ENCODE assay signal across 8 cellular contexts in genomic region chr1:227946624-227947424, GRCh38. TPM values are rescaled to one million over a fixed set of nuclear protein-coding genes. Genes with fewer than 3 reads are reported as not detected.
DNase-seq lines count a peak whose midpoint lies in the region; ATAC-seq and TF ChIP-seq lines count a peak whose summit lies in the region.

No MANE protein-coding gene starts in this region.

- H3K9me3 Mint-ChIP-seq in activated CD4-positive, alpha-beta memory T cell treated with anti-CD3 and anti-CD28 coated beads, Interleukin-2, amount 10 ng/mL, durations not matched to agents 7 days and 5 days: no peaks in the 10 kb centered on the region
- H3K9me3 Mint-ChIP-seq in memory B cell: no peaks in the 10 kb centered on the region

- H3K79me2 ChIP-seq in HCT116 (ENCODE audit: insufficient read depth, low read length): peaks cover 23% of the 10 kb centered on the region; the same call in 1 of the 2 replicates

- peaks cover 19 to 36% of the 10 kb centered on the region in 2 experiments for H3K4me1 ChIP-seq in HCT116 (ENCODE audit: control insufficient read depth in 1 of 2, insufficient read depth in 2 of 2, low read length in 2 of 2)
- H3K4me1 ChIP-seq in endocrine pancreas (ENCODE audit: control insufficient read depth, insufficient read depth, low read length): no peaks in the 10 kb centered on the region

- H3K36me3 ChIP-seq in HCT116 (ENCODE audit: control insufficient read depth in 1 of 2, insufficient read depth in 2 of 2, low read length in 2 of 2): no peaks in the 10 kb centered on the region
- no peaks in the 10 kb centered on the region for H3K36me3 ChIP-seq in endocrine pancreas (ENCODE audit: control insufficient read depth, insufficient read depth, low read length)

- H3K4me3 Mint-ChIP-seq in activated CD4-positive, alpha-beta memory T cell treated with anti-CD3 and anti-CD28 coated beads, Interleukin-2, amount 10 ng/mL, durations not matched to agents 7 days and 5 days: peak overlapping the region; percentile 70
- H3K4me3 Mint-ChIP-seq in memory B cell: peak overlapping the region; percentile 77

- peak overlapping the region; percentile 79 for H3K27ac ChIP-seq in HCT116 (ENCODE audit: low read depth, low read length)

- H3K9ac ChIP-seq in HCT116 (ENCODE audit: low read length) (peak overlapping the region; percentile 57), endocrine pancreas (ENCODE audit: control insufficient read depth, insufficient read depth, low read length) (peak overlapping the region; percentile 49)

- peak; percentile 78 for ATAC-seq in HCT116
- ATAC-seq in memory B cell (ENCODE audit: low read depth): peak; percentile 79

- CTCF ChIA-PET in HCT116 (lab: Charles Lee): interaction anchor here (1.0 to 4.1 kb wide), 4 partner anchors 41 to 184 kb away, joined by 3 to 31 read pairs (median 4); no protein-coding TSS in a partner anchor
- CTCF ChIA-PET in activated CD4-positive, alpha-beta memory T cell treated with anti-CD3 and anti-CD28 coated beads, Interleukin-2, amount 10 ng/mL, durations not matched to agents 7 days and 5 days (lab: Charles Lee): interaction anchor here (0.8 to 2.4 kb wide), 2 partner anchors 97 to 185 kb away, joined by 3 to 8 read pairs; no protein-coding TSS in a partner anchor

- H2AFZ ChIP-seq in HCT116 (ENCODE audit: low read depth, low read length, poor library complexity, severe bottlenecking): no peak overlapping the region

- no peak for TF ChIP-seq POLR2A in HCT116 (IDR thresholded peaks at IDR 0.05; ENCODE audit: borderline replicate concordance, extremely low read depth, insufficient read depth, insufficient read length)

- RAD21 ChIA-PET in HCT116 (lab: Charles Lee; ENCODE audit: low non-redundant PET in 1 of 2, low total read pairs in 2 of 2, uncharacterized antibody in 2 of 2, unreplicated experiment in 2 of 2): interaction anchor here in 1 of 2 experiments (1.2 kb wide), 1 partner anchor 184 kb away, joined by 4 read pairs; no protein-coding TSS in a partner anchor

- H3K27me3 ChIP-seq in HCT116 (ENCODE audit: insufficient read depth, low read length): no peaks in the 10 kb centered on the region
- no peaks in the 10 kb centered on the region for H3K27me3 ChIP-seq in endocrine pancreas (ENCODE audit: control insufficient read depth, insufficient read depth, low read length)

- TF ChIP-seq CTCF in HCT116 (IDR thresholded peaks at IDR 0.05 in 2 of 3, conservative IDR thresholded peaks at IDR 0.05 in 1 of 3; ENCODE audit: borderline replicate concordance in 1 of 3, insufficient read depth in 1 of 3, low read depth in 2 of 3, low read length in 2 of 3): peak; percentile 75 to 92 (median 78)

- BruUV-seq in HCT116 (replicated peaks; lab: Mats Ljungman, UMichigan): no TSS peak

- no peaks in the 10 kb centered on the region for H4K20me1 ChIP-seq in HCT116 (ENCODE audit: insufficient read depth)

- H3K4me3 ChIP-seq in HCT116 (replicated peaks in 1 of 2; ENCODE audit: low read depth in 1 of 2, low read length in 2 of 2): peak overlapping the region; percentile 61 to 62
- H3K4me3 ChIP-seq in endocrine pancreas (ENCODE audit: control insufficient read depth, insufficient read depth, low read length): no peak overlapping the region

- H3K4me2 ChIP-seq in HCT116 (ENCODE audit: low read length): peak overlapping the region; percentile 92

- intact Hi-C loops in HCT116 (cut with micrococcal nuclease): loop anchor here (1.0 to 5.0 kb wide), 5 partner anchors 160 to 466 kb away; partner anchors contain the start of genes JMJD4, SNAP47 and ZNF678

- H3K9me2 ChIP-seq in HCT116 (ENCODE audit: insufficient read depth): no peaks in the 10 kb centered on the region

- peak; percentile 98 for TF ChIP-seq RAD21 in HCT116 (IDR thresholded peaks at IDR 0.05; ENCODE audit: low read depth)

- H3K27ac Mint-ChIP-seq in activated CD4-positive, alpha-beta memory T cell treated with anti-CD3 and anti-CD28 coated beads, Interleukin-2, amount 10 ng/mL, durations not matched to agents 7 days and 5 days: no peak overlapping the region
- H3K27ac Mint-ChIP-seq in memory B cell: no peak overlapping the region

- peaks cover 12% of the 10 kb centered on the region for H3K4me1 Mint-ChIP-seq in activated CD4-positive, alpha-beta memory T cell treated with anti-CD3 and anti-CD28 coated beads, Interleukin-2, amount 10 ng/mL, durations not matched to agents 7 days and 5 days
- peaks cover 3% of the 10 kb centered on the region for H3K4me1 Mint-ChIP-seq in memory B cell

- POLR2A ChIA-PET in HCT116 (lab: Charles Lee): no interaction called here
- POLR2A ChIA-PET in activated CD4-positive, alpha-beta memory T cell treated with anti-CD3 and anti-CD28 coated beads, Interleukin-2, amount 10 ng/mL, durations not matched to agents 7 days and 5 days (lab: Charles Lee): interaction anchor here (0.6 kb wide), 1 partner anchor 181 kb away, joined by 3 read pairs; no protein-coding TSS in a partner anchor

- H3K27me3 Mint-ChIP-seq in activated CD4-positive, alpha-beta memory T cell treated with anti-CD3 and anti-CD28 coated beads, Interleukin-2, amount 10 ng/mL, durations not matched to agents 7 days and 5 days: peaks cover 19% of the 10 kb centered on the region
- peaks cover 18% of the 10 kb centered on the region for H3K27me3 Mint-ChIP-seq in memory B cell

- H3K9me3 ChIP-seq in HCT116 (ENCODE audit: control insufficient read depth in 1 of 2, insufficient read depth in 1 of 2, low read depth in 1 of 2, low read length in 2 of 2) (no peaks in the 10 kb centered on the region), endocrine pancreas (ENCODE audit: control insufficient read depth, low read length) (no peaks in the 10 kb centered on the region)

- H3K36me3 Mint-ChIP-seq in activated CD4-positive, alpha-beta memory T cell treated with anti-CD3 and anti-CD28 coated beads, Interleukin-2, amount 10 ng/mL, durations not matched to agents 7 days and 5 days (ENCODE audit: low read depth): no peaks in the 10 kb centered on the region
- no peaks in the 10 kb centered on the region for H3K36me3 Mint-ChIP-seq in memory B cell

- peak; percentile 57 for DNase-seq in EL
- peak; percentile 72 for DNase-seq in HCT116 (ENCODE audit: low read depth, low spot score)
- peak; percentile 41 for DNase-seq in NCI-H2171 (lab: John Stamatoyannopoulos, UW)
- DNase-seq in activated CD4-positive, alpha-beta memory T cell treated with anti-CD3 and anti-CD28 coated beads, Interleukin-2, amount 10 ng/mL, durations not matched to agents 7 days and 5 days: peak; percentile 70
- DNase-seq in memory B cell (ENCODE audit: low spot score in 2 of 2): peak; percentile 31 to 38
- DNase-seq in stimulated activated CD8-positive, alpha-beta memory T cell treated with anti-CD3 and anti-CD28 coated beads, Interleukin-4, amount 100 ng/mL, for 24 hours (ENCODE audit: low read depth): peak; percentile 32
- DNase-seq in DMS114 treated with DMSO at 0.1 percent for 48 hours (lab: John Stamatoyannopoulos, UW; ENCODE audit: unreplicated experiment): no peak

TF ChIP-seq in HCT116, 20 proteins besides CTCF, POLR2A, EP300 and RAD21:
- no peak for TF ChIP-seq CEBPB (IDR thresholded peaks at IDR 0.05; ENCODE audit: low read depth)
- TF ChIP-seq SP1 (IDR thresholded peaks at IDR 0.05; ENCODE audit: low read depth): no peak; the same call in 1 of the 2 replicates
- no peak for TF ChIP-seq YY1 (IDR thresholded peaks at IDR 0.05; ENCODE audit: extremely low read depth, insufficient replicate concordance, low read depth, low read length)
- no peak for TF ChIP-seq EZH2phosphoT487 (IDR thresholded peaks at IDR 0.05; ENCODE audit: borderline replicate concordance)
- TF ChIP-seq ELF1 (IDR thresholded peaks at IDR 0.05; ENCODE audit: borderline replicate concordance, low read depth): no peak
- no peak for TF ChIP-seq ZFX (IDR thresholded peaks at IDR 0.05)
- TF ChIP-seq POLR2AphosphoS5 (IDR thresholded peaks at IDR 0.05; ENCODE audit: low read depth, low read length): peak; percentile 43; the same call in 1 of the 2 replicates

RNA-seq across cellular contexts. Expression of gene WNT9A, which starts 0.9 kb away (rescaled TPM):
- 5.6 TPM for total RNA-seq in HCT116 (2021; ENCODE audit: unreplicated experiment)
- polyA plus RNA-seq in HCT116 (2012): 4.5 and 6.5 TPM in 2 replicates
- 1 to 10 TPM; 1.5 to 2.0 TPM for total RNA-seq in activated CD4-positive, alpha-beta memory T cell treated with anti-CD3 and anti-CD28 coated beads, Interleukin-2, amount 10 ng/mL, durations not matched to agents 7 days and 5 days

RNA-seq across cellular contexts. Expression of gene WNT3A, which starts 60.0 kb away (rescaled TPM):
- total RNA-seq in HCT116 (2021; ENCODE audit: unreplicated experiment): 3.7 TPM
- polyA plus RNA-seq in HCT116 (2012): 2.1 and 2.4 TPM in 2 replicates
- total RNA-seq in activated CD4-positive, alpha-beta memory T cell treated with anti-CD3 and anti-CD28 coated beads, Interleukin-2, amount 10 ng/mL, durations not matched to agents 7 days and 5 days: not detected
